ENCODE assay signal across 11 cellular contexts in the genomic region with DNA sequence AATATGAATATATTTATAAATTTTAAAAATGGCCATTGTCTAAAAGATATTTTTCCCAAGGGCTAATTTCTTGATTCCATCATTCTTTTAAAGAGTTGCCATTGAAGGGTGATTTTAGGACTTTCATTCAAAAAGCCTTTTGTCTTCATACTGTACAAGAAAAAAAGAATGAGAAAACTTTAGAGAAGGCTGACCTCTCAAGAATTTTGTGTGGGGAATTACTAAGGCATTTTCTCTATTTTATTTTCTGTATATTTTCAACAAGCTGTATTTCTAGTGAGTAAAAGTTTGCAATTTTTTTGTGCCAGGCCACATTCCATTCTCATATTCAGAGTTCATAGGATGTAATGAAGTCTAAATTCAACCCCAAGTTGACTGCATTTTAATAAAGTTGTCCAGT.
"Had no signal": no experiment of that assay in that cellular context is flagged by ENCODE, and none has a peak within 500 bp of the region (broad histone marks: within the 10 kb centered on the region; RNA-seq: fewer than 3 reads in every experiment).

No MANE protein-coding gene starts in this region.

- DNase-seq: GM23248, GOT3, H7, HFFc6, Karpas-422 had no signal

- H3K27ac ChIP-seq: GM23248, HL-60, KMS-11 had no signal

- H2AFZ ChIP-seq: GM23248 had no signal

- H3K4me3 ChIP-seq: GM23248, HAP-1, K562 had no signal

- H3K4me2 ChIP-seq: KMS-11 had no signal

- H3K9ac ChIP-seq: GM23248, KMS-11 had no signal

- ATAC-seq: HCT116, HepG2, K562 had no signal

- H3K9me3 ChIP-seq: HAP-1 had no signal

- H3K36me3 ChIP-seq: HAP-1 had no signal
